Comparison of ENCODE assay signal across 9 cellular contexts in genomic region chr18:23871410-23871809, GRCh38.
DNase-seq lines count a peak whose midpoint lies in the region; ATAC-seq and TF ChIP-seq lines count a peak whose summit lies in the region.
"Had no signal": no experiment of that assay in that cellular context is flagged by ENCODE, and none has a peak within 500 bp of the region (broad histone marks: within the 10 kb centered on the region; RNA-seq: fewer than 3 reads in every experiment).

No MANE protein-coding gene starts in this region.

- ATAC-seq in GM18870 (IDR thresholded peaks at IDR 0.05; ENCODE audit: unreplicated experiment) (peak; percentile 56), HG03196 (IDR thresholded peaks at IDR 0.05; ENCODE audit: unreplicated experiment) (peak; percentile 84)

- no peak for TF ChIP-seq CTCF in astrocyte of the cerebellum (IDR thresholded peaks at IDR 0.05; ENCODE audit: low read depth, low read length, missing control alignments)

- H3K4me3 ChIP-seq in astrocyte of the cerebellum (ENCODE audit: low read depth, low read length) = no peak overlapping the region
- H3K4me3 ChIP-seq: SJSA1 had no signal

- peak; percentile 97 for DNase-seq in SW480 (ENCODE audit: low spot score)
- DNase-seq in astrocyte of the cerebellum (ENCODE audit: low read depth) = peak; percentile 5
- peak; percentile 7 to 18 for DNase-seq in stimulated activated CD4-positive, alpha-beta T cell treated with anti-CD3 and anti-CD28 coated beads, Interleukin-15, amount 100 ng/mL, for 48 hours (ENCODE audit: low read depth in 2 of 2)
- DNase-seq in middle frontal gyrus (ENCODE audit: extremely low spot score, low spot score) = no peak
- no peak for DNase-seq in SKM-1 (lab: John Stamatoyannopoulos, UW; ENCODE audit: unreplicated experiment)
- no peak for DNase-seq in AML-193 (lab: John Stamatoyannopoulos, UW)

- in situ Hi-C loops in astrocyte of the cerebellum (cut with HindIII; ENCODE audit: low sequenced_read_pairs) = no loop called here

Comparison
In these comparisons a context has a peak if more than half of its experiments do, and no peak if none do; other contexts are left out.
1. DNase-seq: peak in SW480 (single experiment), astrocyte of the cerebellum (single experiment) and stimulated activated CD4-positive, alpha-beta T cell treated with anti-CD3 and anti-CD28 coated beads, Interleukin-15, amount 100 ng/mL, for 48 hours (2 of 2); none in middle frontal gyrus (single experiment), SKM-1 (single experiment) and AML-193 (0 of 2).